8 cellular contexts compared by ENCODE assay signal in genomic region chr12:54603173-54603814, GRCh38. TPM values are rescaled to one million over a fixed set of nuclear protein-coding genes. Genes with fewer than 3 reads are reported as not detected.
DNase-seq lines count a peak whose midpoint lies in the region; ATAC-seq and TF ChIP-seq lines count a peak whose summit lies in the region.

No MANE protein-coding gene starts in this region.

- no peak overlapping the region for H3K4me2 ChIP-seq in DND-41 (ENCODE audit: insufficient read depth, low read length)

- peaks cover 11% of the 10 kb centered on the region for H3K27me3 Mint-ChIP-seq in activated T-helper 1 cell treated with anti-CD3 and anti-CD28 coated beads, Interleukin-12 subunit alpha, Interleukin-12 subunit beta, Interleukin-2, Interleukin-4 antibody, amounts not matched to agents 30 ng/mL and 10 ng/mL and 1 ng/mL, durations not matched to agents 14 hours and 24 hours and 36 hours (ENCODE audit: insufficient read depth)

- CTCF ChIA-PET in RWPE1 (lab: Yijun Ruan, JAX), result interaction anchor here (0.6 to 0.8 kb wide), 2 partner anchors 17 to 24 kb away, joined by 3 read pairs; no protein-coding TSS in a partner anchor

- H3K36me3 Mint-ChIP-seq in activated T-helper 1 cell treated with anti-CD3 and anti-CD28 coated beads, Interleukin-12 subunit alpha, Interleukin-12 subunit beta, Interleukin-2, Interleukin-4 antibody, amounts not matched to agents 30 ng/mL and 10 ng/mL and 1 ng/mL, durations not matched to agents 14 hours and 24 hours and 36 hours (ENCODE audit: low read depth), result no peaks in the 10 kb centered on the region

- no peaks in the 10 kb centered on the region for H3K27me3 ChIP-seq in DND-41 (ENCODE audit: insufficient read depth, low read length, poor library complexity)
- H3K27me3 ChIP-seq in ovary, result no peaks in the 10 kb centered on the region
- no peaks in the 10 kb centered on the region for H3K27me3 ChIP-seq in upper lobe of right lung

- H3K4me3 ChIP-seq in DND-41 (ENCODE audit: low read depth in 1 of 2, low read length in 2 of 2) (no peak overlapping the region), ovary (no peak overlapping the region), upper lobe of right lung (no peak overlapping the region)

- no peak overlapping the region for H3K9ac ChIP-seq in DND-41 (ENCODE audit: low read depth, low read length)

- H3K36me3 ChIP-seq in DND-41 (ENCODE audit: insufficient read depth, low read length) (no peaks in the 10 kb centered on the region), ovary (no peaks in the 10 kb centered on the region), upper lobe of right lung (no peaks in the 10 kb centered on the region)

- H3K4me1 Mint-ChIP-seq in activated T-helper 1 cell treated with anti-CD3 and anti-CD28 coated beads, Interleukin-12 subunit alpha, Interleukin-12 subunit beta, Interleukin-2, Interleukin-4 antibody, amounts not matched to agents 30 ng/mL and 10 ng/mL and 1 ng/mL, durations not matched to agents 14 hours and 24 hours and 36 hours (ENCODE audit: low read depth), result peaks cover 7% of the 10 kb centered on the region

- H3K4me3 Mint-ChIP-seq in activated T-helper 1 cell treated with anti-CD3 and anti-CD28 coated beads, Interleukin-12 subunit alpha, Interleukin-12 subunit beta, Interleukin-2, Interleukin-4 antibody, amounts not matched to agents 30 ng/mL and 10 ng/mL and 1 ng/mL, durations not matched to agents 14 hours and 24 hours and 36 hours, result no peak overlapping the region

- POLR2A ChIA-PET in RWPE1 (lab: Yijun Ruan, JAX; ENCODE audit: low non-redundant PET), result no interaction called here

- intact Hi-C loops in activated T-helper 1 cell treated with anti-CD3 and anti-CD28 coated beads, Interleukin-12 subunit alpha, Interleukin-12 subunit beta, Interleukin-2, Interleukin-4 antibody, amounts not matched to agents 30 ng/mL and 10 ng/mL and 1 ng/mL, durations not matched to agents 14 hours and 24 hours and 36 hours (cut with micrococcal nuclease), result loop anchor here (1.0 kb wide), 1 partner anchor 24 kb away; no protein-coding TSS in a partner anchor
- intact Hi-C loops in ovary (cut with DNase I) (no loop called here), upper lobe of right lung (cut with DNase I) (no loop called here)

- no peaks in the 10 kb centered on the region for H3K4me1 ChIP-seq in DND-41 (ENCODE audit: insufficient read depth, low read length)
- H3K4me1 ChIP-seq in ovary (ENCODE audit: insufficient read depth), result no peaks in the 10 kb centered on the region
- H3K4me1 ChIP-seq in upper lobe of right lung, result no peaks in the 10 kb centered on the region

- H4K20me1 ChIP-seq in DND-41 (ENCODE audit: insufficient read depth, low read length), result no peaks in the 10 kb centered on the region

- no peaks in the 10 kb centered on the region for H3K9me3 ChIP-seq in DND-41 (ENCODE audit: insufficient read depth, low read length, severe bottlenecking)
- no peaks in the 10 kb centered on the region for H3K9me3 ChIP-seq in ovary
- H3K9me3 ChIP-seq in upper lobe of right lung, result no peaks in the 10 kb centered on the region

- 18 to 20% (median 19%) methylated on average over 8 of the region's 8 CpGs for WGBS in ovary, 3 donors

- no peak for TF ChIP-seq POLR2A in ovary (IDR thresholded peaks at IDR 0.05)

- no peaks in the 10 kb centered on the region for H3K9me3 Mint-ChIP-seq in activated T-helper 1 cell treated with anti-CD3 and anti-CD28 coated beads, Interleukin-12 subunit alpha, Interleukin-12 subunit beta, Interleukin-2, Interleukin-4 antibody, amounts not matched to agents 30 ng/mL and 10 ng/mL and 1 ng/mL, durations not matched to agents 14 hours and 24 hours and 36 hours

- no peak overlapping the region for H3K27ac ChIP-seq in DND-41 (ENCODE audit: low read length)
- H3K27ac ChIP-seq in RWPE1, result no peak overlapping the region
- H3K27ac ChIP-seq in ovary, result no peak overlapping the region
- no peak overlapping the region for H3K27ac ChIP-seq in upper lobe of right lung

- peak; percentile 99 for ATAC-seq in DND-41 (ENCODE audit: insufficient read depth, low read depth)
- ATAC-seq in GM21381 (IDR thresholded peaks at IDR 0.05; ENCODE audit: unreplicated experiment), result peak; percentile 88
- ATAC-seq in upper lobe of right lung, result peak; percentile 90

- no peaks in the 10 kb centered on the region for H3K79me2 ChIP-seq in DND-41 (ENCODE audit: insufficient read depth, low read length)

- H2AFZ ChIP-seq in DND-41 (ENCODE audit: low read depth, low read length), result no peak overlapping the region

- peak; percentile 92 for TF ChIP-seq CTCF in DND-41 (IDR thresholded peaks at IDR 0.05; ENCODE audit: borderline replicate concordance, extremely low read depth, low read length, poor library complexity, severe bottlenecking)
- peak; percentile 91 for TF ChIP-seq CTCF in RWPE1 (conservative IDR thresholded peaks at IDR 0.05; ENCODE audit: low read depth)
- peak in 2 of 3 donors; percentile 61 to 65 for TF ChIP-seq CTCF in ovary (IDR thresholded peaks at IDR 0.05)
- peak; percentile 73 for TF ChIP-seq CTCF in upper lobe of right lung (IDR thresholded peaks at IDR 0.05)

- TF ChIP-seq EP300 in ovary (IDR thresholded peaks at IDR 0.05), result no peak

- no peak overlapping the region for H3K27ac Mint-ChIP-seq in activated T-helper 1 cell treated with anti-CD3 and anti-CD28 coated beads, Interleukin-12 subunit alpha, Interleukin-12 subunit beta, Interleukin-2, Interleukin-4 antibody, amounts not matched to agents 30 ng/mL and 10 ng/mL and 1 ng/mL, durations not matched to agents 14 hours and 24 hours and 36 hours

- DNase-seq in DND-41 (peak; percentile 79), HS-27A (ENCODE audit: low read depth) (peak; percentile 23), RWPE1 (ENCODE audit: low spot score) (peak; percentile 85), foreskin melanocyte (peak; percentile 48), ovary (peak; percentile 46 to 70 (median 60)), upper lobe of right lung (no peak)
- peak; percentile 19 for DNase-seq in activated T-helper 1 cell treated with anti-CD3 and anti-CD28 coated beads, Interleukin-12 subunit alpha, Interleukin-12 subunit beta, Interleukin-2, Interleukin-4 antibody, amounts not matched to agents 30 ng/mL and 10 ng/mL and 1 ng/mL, durations not matched to agents 14 hours and 24 hours and 36 hours (ENCODE audit: low spot score)

RNA-seq across cellular contexts. Expression of gene PPP1R1A, which starts 14.8 kb away (rescaled TPM):
- 0.29 TPM in 1 of 2 replicates, not detected in the other for total RNA-seq in activated T-helper 1 cell treated with anti-CD3 and anti-CD28 coated beads, Interleukin-12 subunit alpha, Interleukin-12 subunit beta, Interleukin-2, Interleukin-4 antibody, amounts not matched to agents 30 ng/mL and 10 ng/mL and 1 ng/mL, durations not matched to agents 14 hours and 24 hours and 36 hours
- 10 to 100 TPM in 2 of 7 donors, 1 to 10 TPM in 5; 2.0 to 25.2 (median 6.0) TPM for total RNA-seq in ovary
- polyA plus RNA-seq in ovary, result 1 to 10 TPM; 6.2 to 6.6 TPM
- not detected for total RNA-seq in upper lobe of right lung

RNA-seq across cellular contexts. Expression of gene LACRT, which starts 31.4 kb away (rescaled TPM):
- total RNA-seq in activated T-helper 1 cell treated with anti-CD3 and anti-CD28 coated beads, Interleukin-12 subunit alpha, Interleukin-12 subunit beta, Interleukin-2, Interleukin-4 antibody, amounts not matched to agents 30 ng/mL and 10 ng/mL and 1 ng/mL, durations not matched to agents 14 hours and 24 hours and 36 hours, result not detected in 2 replicates
- total RNA-seq in ovary (not detected), upper lobe of right lung (not detected)
- not detected for polyA plus RNA-seq in ovary

RNA-seq across cellular contexts. Expression of gene DCD, which starts 44.9 kb away (rescaled TPM):
- not detected in 2 replicates for total RNA-seq in activated T-helper 1 cell treated with anti-CD3 and anti-CD28 coated beads, Interleukin-12 subunit alpha, Interleukin-12 subunit beta, Interleukin-2, Interleukin-4 antibody, amounts not matched to agents 30 ng/mL and 10 ng/mL and 1 ng/mL, durations not matched to agents 14 hours and 24 hours and 36 hours
- not detected for total RNA-seq in ovary
- not detected for polyA plus RNA-seq in ovary
- total RNA-seq in upper lobe of right lung, result not detected

RNA-seq across cellular contexts. Expression of gene PDE1B, which starts 53.9 kb away (rescaled TPM):
- 29.9 and 30.4 TPM in 2 replicates for total RNA-seq in activated T-helper 1 cell treated with anti-CD3 and anti-CD28 coated beads, Interleukin-12 subunit alpha, Interleukin-12 subunit beta, Interleukin-2, Interleukin-4 antibody, amounts not matched to agents 30 ng/mL and 10 ng/mL and 1 ng/mL, durations not matched to agents 14 hours and 24 hours and 36 hours
- total RNA-seq in ovary (10 to 100 TPM; 12.5 to 33.3 (median 22.7) TPM), upper lobe of right lung (6.1 TPM)
- polyA plus RNA-seq in ovary, result 10 to 100 TPM; 19.2 to 35.4 TPM
